Comparison of ENCODE assay signal across 19 cellular contexts in genomic region chr10:102817175-102817574, GRCh38. TPM values are rescaled to one million over a fixed set of nuclear protein-coding genes. Genes with fewer than 3 reads are reported as not detected.
DNase-seq lines count a peak whose midpoint lies in the region; ATAC-seq and TF ChIP-seq lines count a peak whose summit lies in the region.
"Had no signal": no experiment of that assay in that cellular context is flagged by ENCODE, and none has a peak within 500 bp of the region (broad histone marks: within the 10 kb centered on the region; RNA-seq: fewer than 3 reads in every experiment).

No MANE protein-coding gene starts in this region.

- peaks cover 23% of the 10 kb centered on the region for H3K36me3 Mint-ChIP-seq in activated CD8-positive, alpha-beta T cell treated with anti-CD3 and anti-CD28 coated beads, Interleukin-2, amount 10 ng/mL, durations not matched to agents 7 days and 5 days (ENCODE audit: low read depth)
- H3K36me3 Mint-ChIP-seq in activated CD8-positive, alpha-beta T cell treated with anti-CD3 and anti-CD28 coated beads for 36 hours (ENCODE audit: low read depth), result peaks cover 1% of the 10 kb centered on the region
- no peaks in the 10 kb centered on the region for H3K36me3 Mint-ChIP-seq in T-helper 17 cell (ENCODE audit: low read depth)
- H3K36me3 Mint-ChIP-seq: naive B cell had no signal

- H3K36me3 ChIP-seq in psoas muscle (ENCODE audit: insufficient read depth in 1 of 2, low read depth in 1 of 2) (peaks cover 0 to 36% of the 10 kb centered on the region in 2 donors), tibial nerve (peaks cover 0 to 21% (median 4%) of the 10 kb centered on the region in 3 donors)

- 93 to 100% (median 96%) methylated on average over 3 to 4 of the region's 4 CpGs for WGBS in psoas muscle, 3 donors
- WGBS in tibial nerve, 2 donors, result 92 to 97% methylated on average over 4 of the region's 4 CpGs

- intact Hi-C loops in activated CD8-positive, alpha-beta T cell treated with anti-CD3 and anti-CD28 coated beads for 36 hours (cut with micrococcal nuclease), result no loop called here
- intact Hi-C loops in psoas muscle (cut with DNase I), result loop anchor here in 1 of 2 donors (5.0 kb wide), 1 partner anchor 75 kb away; the partner anchor contains the start of gene WBP1L

- no peaks in the 10 kb centered on the region for H3K9me3 Mint-ChIP-seq in activated CD8-positive, alpha-beta T cell treated with anti-CD3 and anti-CD28 coated beads, Interleukin-2, amount 10 ng/mL, durations not matched to agents 7 days and 5 days (ENCODE audit: insufficient read depth)
- no peaks in the 10 kb centered on the region for H3K9me3 Mint-ChIP-seq in activated CD8-positive, alpha-beta T cell treated with anti-CD3 and anti-CD28 coated beads for 36 hours
- H3K9me3 Mint-ChIP-seq: activated CD4-positive, alpha-beta T cell treated with anti-CD3 and anti-CD28 coated beads, Interleukin-2, amount 10 ng/mL, durations not matched to agents 24 days and 14 days; immature natural killer cell had no signal

- no peaks in the 10 kb centered on the region for H3K9me3 ChIP-seq in psoas muscle
- H3K9me3 ChIP-seq in tibial nerve, result no peaks in the 10 kb centered on the region
- no peaks in the 10 kb centered on the region for H3K9me3 ChIP-seq in T-helper 17 cell (ENCODE audit: control insufficient read depth, low read length, poor library complexity, severe bottlenecking)

- POLR2A ChIA-PET in activated CD8-positive, alpha-beta T cell treated with anti-CD3 and anti-CD28 coated beads, Interleukin-2, amount 10 ng/mL, durations not matched to agents 7 days and 5 days (lab: Charles Lee), result no interaction called here
- POLR2A ChIA-PET in activated CD8-positive, alpha-beta T cell treated with anti-CD3 and anti-CD28 coated beads for 36 hours (lab: Charles Lee), result interaction anchor here (1.5 kb wide), 1 partner anchor 64 kb away, joined by 4 read pairs; no protein-coding TSS in a partner anchor

- peak overlapping the region; percentile 39 for H3K27ac Mint-ChIP-seq in activated CD8-positive, alpha-beta T cell treated with anti-CD3 and anti-CD28 coated beads, Interleukin-2, amount 10 ng/mL, durations not matched to agents 7 days and 5 days
- H3K27ac Mint-ChIP-seq in activated CD8-positive, alpha-beta T cell treated with anti-CD3 and anti-CD28 coated beads for 36 hours, result no peak overlapping the region
- H3K27ac Mint-ChIP-seq in T-helper 17 cell, result no peak overlapping the region
- H3K27ac Mint-ChIP-seq: activated CD4-positive, alpha-beta T cell treated with anti-CD3 and anti-CD28 coated beads, Interleukin-2, amount 10 ng/mL, durations not matched to agents 24 days and 14 days had no signal

- CTCF ChIA-PET in activated CD8-positive, alpha-beta T cell treated with anti-CD3 and anti-CD28 coated beads, Interleukin-2, amount 10 ng/mL, durations not matched to agents 7 days and 5 days (lab: Charles Lee), result no interaction called here
- CTCF ChIA-PET in activated CD8-positive, alpha-beta T cell treated with anti-CD3 and anti-CD28 coated beads for 36 hours (lab: Charles Lee), result no interaction called here

- TF ChIP-seq POLR2A in tibial nerve (IDR thresholded peaks at IDR 0.05), result no peak

- DNase-seq in activated CD8-positive, alpha-beta T cell treated with anti-CD3 and anti-CD28 coated beads, Interleukin-2, amount 10 ng/mL, durations not matched to agents 7 days and 5 days, result no peak
- no peak for DNase-seq in activated CD8-positive, alpha-beta T cell treated with anti-CD3 and anti-CD28 coated beads for 36 hours
- no peak for DNase-seq in coronary artery (ENCODE audit: low spot score)
- DNase-seq in psoas muscle, result no peak
- no peak for DNase-seq in tibial nerve (ENCODE audit: low spot score in 2 of 2)
- DNase-seq in hepatic stellate cell (ENCODE audit: low spot score), result no peak
- DNase-seq in T-helper 17 cell, result no peak
- DNase-seq: activated CD4-positive, alpha-beta T cell treated with anti-CD3 and anti-CD28 coated beads, Interleukin-2, amount 10 ng/mL, durations not matched to agents 24 days and 14 days; activated CD8-positive, alpha-beta memory T cell treated with anti-CD3 and anti-CD28 coated beads, Interleukin-2, amount 50 U/mL, for 4 hours; effector CD8-positive, alpha-beta T cell; immature natural killer cell; naive B cell; NCI-H2029 treated with DMSO at 0.1 percent for 48 hours; NCI-H510A; stimulated activated CD4-positive, alpha-beta T cell treated with anti-CD3 and anti-CD28 coated beads, Interleukin-4, amount 100 ng/mL, for 24 hours; substantia nigra had no signal

- H3K4me3 ChIP-seq in coronary artery (no peak overlapping the region), psoas muscle (no peak overlapping the region), tibial nerve (no peak overlapping the region)
- H3K4me3 ChIP-seq: smooth muscle cell had no signal

- no peak for TF ChIP-seq CTCF in activated CD8-positive, alpha-beta T cell treated with anti-CD3 and anti-CD28 coated beads for 36 hours (IDR thresholded peaks at IDR 0.05)
- TF ChIP-seq CTCF in coronary artery (IDR thresholded peaks at IDR 0.05) (no peak), psoas muscle (IDR thresholded peaks at IDR 0.05) (no peak), tibial nerve (IDR thresholded peaks at IDR 0.05) (no peak)

- H3K27ac ChIP-seq in coronary artery (peak overlapping the region; percentile 95 to 97), psoas muscle (peak overlapping the region; percentile 89), tibial nerve (peak overlapping the region in 3 of 4 donors; percentile 72 to 98 (median 95))
- H3K27ac ChIP-seq: 22Rv1 had no signal

- no peak for TF ChIP-seq EP300 in tibial nerve (IDR thresholded peaks at IDR 0.05)

- peaks cover 32% of the 10 kb centered on the region for H3K4me1 ChIP-seq in psoas muscle
- H3K4me1 ChIP-seq in tibial nerve, result peaks cover 0 to 64% (median 36%) of the 10 kb centered on the region in 4 donors

- no peak for ATAC-seq in activated CD8-positive, alpha-beta T cell treated with anti-CD3 and anti-CD28 coated beads, Interleukin-2, amount 10 ng/mL, durations not matched to agents 7 days and 5 days
- no peak for ATAC-seq in activated CD8-positive, alpha-beta T cell treated with anti-CD3 and anti-CD28 coated beads for 36 hours
- ATAC-seq in psoas muscle (no peak), HG03457 (IDR thresholded peaks at IDR 0.05; ENCODE audit: unreplicated experiment) (no peak), T-helper 17 cell (no peak)

- H3K27me3 Mint-ChIP-seq in activated CD8-positive, alpha-beta T cell treated with anti-CD3 and anti-CD28 coated beads, Interleukin-2, amount 10 ng/mL, durations not matched to agents 7 days and 5 days (ENCODE audit: low read depth), result no peaks in the 10 kb centered on the region
- H3K27me3 Mint-ChIP-seq in activated CD8-positive, alpha-beta T cell treated with anti-CD3 and anti-CD28 coated beads for 36 hours, result no peaks in the 10 kb centered on the region
- no peaks in the 10 kb centered on the region for H3K27me3 Mint-ChIP-seq in T-helper 17 cell
- H3K27me3 Mint-ChIP-seq: activated CD4-positive, alpha-beta T cell treated with anti-CD3 and anti-CD28 coated beads, Interleukin-2, amount 10 ng/mL, durations not matched to agents 24 days and 14 days; naive B cell had no signal

- H3K27me3 ChIP-seq in psoas muscle (ENCODE audit: insufficient read depth in 3 of 3, low read length in 2 of 3), result no peaks in the 10 kb centered on the region
- no peaks in the 10 kb centered on the region for H3K27me3 ChIP-seq in tibial nerve

- no peak overlapping the region for H3K4me3 Mint-ChIP-seq in activated CD8-positive, alpha-beta T cell treated with anti-CD3 and anti-CD28 coated beads, Interleukin-2, amount 10 ng/mL, durations not matched to agents 7 days and 5 days
- H3K4me3 Mint-ChIP-seq in activated CD8-positive, alpha-beta T cell treated with anti-CD3 and anti-CD28 coated beads for 36 hours, result no peak overlapping the region
- H3K4me3 Mint-ChIP-seq in T-helper 17 cell, result no peak overlapping the region
- H3K4me3 Mint-ChIP-seq: activated CD4-positive, alpha-beta T cell treated with anti-CD3 and anti-CD28 coated beads, Interleukin-2, amount 10 ng/mL, durations not matched to agents 24 days and 14 days; immature natural killer cell; naive B cell had no signal

- H3K4me1 Mint-ChIP-seq in activated CD8-positive, alpha-beta T cell treated with anti-CD3 and anti-CD28 coated beads, Interleukin-2, amount 10 ng/mL, durations not matched to agents 7 days and 5 days (ENCODE audit: low read depth), result peaks cover 24% of the 10 kb centered on the region
- H3K4me1 Mint-ChIP-seq in activated CD8-positive, alpha-beta T cell treated with anti-CD3 and anti-CD28 coated beads for 36 hours (ENCODE audit: low read depth), result peaks cover 5% of the 10 kb centered on the region
- H3K4me1 Mint-ChIP-seq in T-helper 17 cell, result peaks cover 9% of the 10 kb centered on the region

RNA-seq across cellular contexts. Expression of gene CYP17A1, which starts 20.0 kb away (rescaled TPM):
- not detected for total RNA-seq in activated CD8-positive, alpha-beta T cell treated with anti-CD3 and anti-CD28 coated beads, Interleukin-2, amount 10 ng/mL, durations not matched to agents 7 days and 5 days
- total RNA-seq in activated CD8-positive, alpha-beta T cell treated with anti-CD3 and anti-CD28 coated beads for 36 hours, result not detected
- total RNA-seq in psoas muscle, result 10 to 100 TPM in 1 of 4 donors, under 1 TPM in 2, not detected in 1; 0.17 to 21.1 (median 0.82) TPM
- polyA plus RNA-seq in psoas muscle, result under 1 TPM; 0.03 to 0.24 (median 0.18) TPM
- not detected for total RNA-seq in tibial nerve
- not detected for total RNA-seq in T-helper 17 cell
- total RNA-seq: activated CD4-positive, alpha-beta T cell treated with anti-CD3 and anti-CD28 coated beads, Interleukin-2, amount 10 ng/mL, durations not matched to agents 24 days and 14 days; smooth muscle cell had no signal
- polyA plus RNA-seq: smooth muscle cell had no signal

RNA-seq across cellular contexts. Expression of gene BORCS7, which starts 36.9 kb away (rescaled TPM):
- 10 to 100 TPM; 10.4 to 11.2 TPM for total RNA-seq in activated CD8-positive, alpha-beta T cell treated with anti-CD3 and anti-CD28 coated beads, Interleukin-2, amount 10 ng/mL, durations not matched to agents 7 days and 5 days
- total RNA-seq in activated CD8-positive, alpha-beta T cell treated with anti-CD3 and anti-CD28 coated beads for 36 hours, result 1 to 10 TPM; 6.4 to 6.8 TPM
- total RNA-seq in psoas muscle (10 to 100 TPM; 13.3 to 23.9 (median 19.0) TPM), tibial nerve (10 to 100 TPM; 18.4 to 40.2 (median 37.3) TPM), T-helper 17 cell (10 to 100 TPM; 15.3 to 19.0 TPM)
- polyA plus RNA-seq in psoas muscle, result 10 to 100 TPM; 15.3 to 31.9 (median 31.0) TPM

RNA-seq across cellular contexts. Expression of gene AS3MT, which starts 52.1 kb away (rescaled TPM):
- under 1 TPM; 0.52 to 0.68 TPM for total RNA-seq in activated CD8-positive, alpha-beta T cell treated with anti-CD3 and anti-CD28 coated beads, Interleukin-2, amount 10 ng/mL, durations not matched to agents 7 days and 5 days
- total RNA-seq in activated CD8-positive, alpha-beta T cell treated with anti-CD3 and anti-CD28 coated beads for 36 hours, result 1 to 10 TPM in 1 of 2 experiments, not detected in 1; 1.4 TPM
- total RNA-seq in psoas muscle (1 to 10 TPM; 1.8 to 3.0 (median 2.0) TPM), tibial nerve (1 to 10 TPM; 2.6 to 9.6 (median 5.3) TPM), T-helper 17 cell (1 to 10 TPM in 1 of 2 donors, not detected in 1; 1.0 TPM)
- polyA plus RNA-seq in psoas muscle, result 1 to 10 TPM in 2 of 3 donors, under 1 TPM in 1; 0.96 to 4.9 (median 4.1) TPM
